In the genomic region with DNA sequence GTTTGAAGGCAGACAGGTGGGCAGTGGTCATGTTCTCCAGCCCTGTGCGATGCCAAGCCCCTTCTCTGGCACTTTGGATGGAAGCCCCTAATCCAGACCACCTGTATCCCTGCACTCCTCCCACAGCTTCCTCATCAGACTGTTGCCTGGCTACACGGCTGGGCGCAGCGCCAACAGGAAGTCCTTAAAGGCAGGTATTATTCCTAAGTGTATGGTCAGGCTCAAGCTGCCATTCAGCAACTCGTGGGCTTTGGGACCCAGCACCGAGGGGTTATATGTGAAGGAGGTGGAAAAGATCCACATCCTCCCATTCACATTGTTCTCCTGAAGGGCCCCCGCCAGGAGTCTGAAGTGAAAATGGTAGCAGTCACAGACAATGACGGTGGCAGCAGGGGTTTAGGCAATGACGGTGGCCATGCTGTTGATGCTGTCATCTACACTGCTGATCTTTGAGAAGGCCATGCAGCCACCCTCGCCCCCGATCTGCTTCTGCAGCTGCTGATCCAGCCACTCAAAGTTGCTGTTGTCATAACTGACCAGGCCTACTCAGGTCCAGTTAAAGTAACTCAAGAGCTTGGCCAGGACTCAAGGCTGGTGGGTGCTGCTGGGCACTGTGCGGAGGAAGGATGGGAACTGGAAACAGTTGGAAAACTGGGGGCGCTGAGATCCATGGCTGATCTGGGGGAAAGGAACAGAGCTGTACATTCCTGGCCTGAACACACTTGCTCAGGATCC, we compare ENCODE assay signal across 8 cellular contexts. TPM values are rescaled to one million over a fixed set of nuclear protein-coding genes. Genes with fewer than 3 reads are reported as not detected.
A peak's percentile ranks its signal among the peaks of the same experiment; 100 is the strongest.
DNase-seq lines count a peak whose midpoint lies in the region; ATAC-seq and TF ChIP-seq lines count a peak whose summit lies in the region.

No MANE protein-coding gene starts in this region.

- H3K36me3 ChIP-seq in ACC112 (ENCODE audit: insufficient read depth, low read length) (no peaks in the 10 kb centered on the region), mesodermal cell (ENCODE audit: control insufficient read depth, insufficient read depth, low read length) (no peaks in the 10 kb centered on the region)

- 87 to 92% methylated on average over 8 to 9 of the region's 13 CpGs for WGBS in mesodermal cell (ENCODE audit: insufficient coverage in 2 of 2), 2 experiments

- no peak overlapping the region for H3K4me3 Mint-ChIP-seq in brain

- H3K27me3 ChIP-seq in ACC112 (ENCODE audit: insufficient read depth, low read length): no peaks in the 10 kb centered on the region

- H3K36me3 Mint-ChIP-seq in brain: no peaks in the 10 kb centered on the region

- H3K4me1 Mint-ChIP-seq in brain: peaks cover 8% of the 10 kb centered on the region

- no peak for ATAC-seq in GM18858 (IDR thresholded peaks at IDR 0.05; ENCODE audit: unreplicated experiment)

- H3K4me1 ChIP-seq in ACC112 (ENCODE audit: control insufficient read depth, insufficient read depth, low read length, unreplicated experiment) (peaks cover 34% of the 10 kb centered on the region), mesodermal cell (ENCODE audit: control insufficient read depth, insufficient read depth, low read length, poor library complexity, severe bottlenecking) (peaks cover 21% of the 10 kb centered on the region)

- peak overlapping the region; percentile 79 for H3K27ac ChIP-seq in ACC112 (ENCODE audit: low read depth, low read length)
- H3K27ac ChIP-seq in mesodermal cell (ENCODE audit: low read depth, low read length, severe bottlenecking): peak overlapping the region; percentile 94

- peak overlapping the region in 3 of 5 experiments; percentile 59 to 83 (median 68) for H3K27ac Mint-ChIP-seq in brain

- TF ChIP-seq CTCF in brain (conservative IDR thresholded peaks at IDR 0.05): no peak

- peak overlapping the region; percentile 74 for H2AFZ ChIP-seq in ACC112 (ENCODE audit: low read length, unreplicated experiment)

- H3K27me3 Mint-ChIP-seq in brain: peaks cover 5% of the 10 kb centered on the region

- peaks cover 0 to 4% (median 3%) of the 10 kb centered on the region in 5 experiments for H3K9me3 Mint-ChIP-seq in brain

- DNase-seq in NCI-H1048 (lab: John Stamatoyannopoulos, UW) (peak; percentile 63), GDM1 (lab: John Stamatoyannopoulos, UW) (no peak), CD1c-positive myeloid dendritic cell (ENCODE audit: extremely low spot score) (no peak), NCI-H524 (lab: John Stamatoyannopoulos, UW) (no peak)

- H3K79me2 ChIP-seq in ACC112 (ENCODE audit: control insufficient read depth, insufficient read depth, low read length, unreplicated experiment): no peaks in the 10 kb centered on the region

- H3K4me3 ChIP-seq in ACC112 (ENCODE audit: low read depth, low read length) (no peak overlapping the region), mesodermal cell (ENCODE audit: extremely low read depth, insufficient read depth, low read length, poor library complexity, severe bottlenecking) (no peak overlapping the region)

- H3K9me3 ChIP-seq in mesodermal cell (ENCODE audit: control insufficient read depth, low read length): no peaks in the 10 kb centered on the region

RNA-seq across cellular contexts. Expression of a gene that starts 27.7 kb away (rescaled TPM):
- not detected for polyA plus RNA-seq in brain (ENCODE audit: insufficient read depth, low read depth, low replicate concordance)
- not detected for polyA plus RNA-seq in mesodermal cell (2013, experiment 1 of 2)
- polyA plus RNA-seq in mesodermal cell (2013, experiment 2 of 2): not detected

RNA-seq across cellular contexts. Expression of a gene that starts 34.8 kb away (rescaled TPM):
- not detected for polyA plus RNA-seq in brain (ENCODE audit: insufficient read depth, low read depth, low replicate concordance)
- not detected for polyA plus RNA-seq in mesodermal cell (2013, experiment 1 of 2)
- not detected for polyA plus RNA-seq in mesodermal cell (2013, experiment 2 of 2)
